In the genomic region with DNA sequence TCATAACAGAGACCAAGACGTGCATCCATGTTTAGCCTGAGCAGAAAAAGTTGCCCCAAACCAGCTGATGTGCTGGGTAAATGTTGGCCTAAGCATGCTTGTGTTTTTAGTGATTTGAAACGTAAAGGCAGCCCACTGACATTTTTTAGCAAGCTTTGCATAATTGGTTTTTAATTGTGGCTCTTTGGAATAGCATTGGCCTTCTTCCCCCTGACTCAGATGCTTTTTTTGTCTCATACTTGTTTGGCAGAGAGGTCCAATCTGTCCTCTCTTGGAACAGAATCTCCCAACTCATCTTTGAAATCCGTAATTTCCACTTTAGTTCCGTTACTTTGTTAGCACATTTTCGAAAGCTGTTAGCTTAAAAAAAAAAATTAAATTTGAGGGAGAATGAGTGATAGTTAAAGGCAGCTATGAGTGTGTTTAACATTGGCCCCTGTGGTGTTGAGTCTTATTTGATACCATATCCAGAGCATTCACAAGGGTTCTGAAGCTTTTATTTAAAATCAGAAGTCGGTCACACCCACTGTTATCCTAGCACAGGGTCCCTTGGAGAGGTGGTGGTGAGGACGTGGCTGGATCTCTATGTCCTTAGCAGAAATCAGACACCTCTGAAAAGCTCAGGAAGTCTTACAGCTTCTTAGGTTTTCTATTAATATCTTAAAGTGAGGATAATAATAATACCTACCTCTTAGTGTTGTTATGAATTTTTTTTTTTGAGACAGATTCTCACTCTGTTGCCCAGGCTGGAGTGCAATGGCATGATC, we compare ENCODE assay signal across 20 cellular contexts. TPM values are rescaled to one million over a fixed set of nuclear protein-coding genes. Genes with fewer than 3 reads are reported as not detected.
DNase-seq lines count a peak whose midpoint lies in the region; ATAC-seq and TF ChIP-seq lines count a peak whose summit lies in the region.
"Had no signal": no experiment of that assay in that cellular context is flagged by ENCODE, and none has a peak within 500 bp of the region (broad histone marks: within the 10 kb centered on the region; RNA-seq: fewer than 3 reads in every experiment).

No MANE protein-coding gene starts in this region.

- no peak overlapping the region for H3K4me3 ChIP-seq in GM23338
- H3K4me3 ChIP-seq in left lung = no peak overlapping the region
- H3K4me3 ChIP-seq in spleen = no peak overlapping the region
- H3K4me3 ChIP-seq: coronary artery, pancreas had no signal

- H3K36me3 Mint-ChIP-seq in GM23338 (ENCODE audit: low read depth) (peaks cover 59% of the 10 kb centered on the region), chondrocyte (ENCODE audit: low read depth) (peaks cover 37% of the 10 kb centered on the region)
- no peaks in the 10 kb centered on the region for H3K36me3 Mint-ChIP-seq in activated CD4-positive, alpha-beta memory T cell treated with anti-CD3 and anti-CD28 coated beads, Interleukin-2, amount 10 ng/mL, durations not matched to agents 7 days and 5 days (ENCODE audit: low read depth)

- H3K27me3 Mint-ChIP-seq in GM23338 (ENCODE audit: insufficient read depth, low read depth, poor library complexity) (peaks cover 7% of the 10 kb centered on the region), chondrocyte (ENCODE audit: low read depth) (no peaks in the 10 kb centered on the region)
- no peaks in the 10 kb centered on the region for H3K27me3 Mint-ChIP-seq in activated CD4-positive, alpha-beta memory T cell treated with anti-CD3 and anti-CD28 coated beads, Interleukin-2, amount 10 ng/mL, durations not matched to agents 7 days and 5 days
- H3K27me3 Mint-ChIP-seq: stimulated activated naive CD8-positive, alpha-beta T cell treated with anti-CD3 and anti-CD28 coated beads, Interleukin-15, Interleukin-2, amounts not matched to agents 100 ng/mL and 50 ng/mL, for 24 hours had no signal

- CTCF ChIA-PET in activated CD4-positive, alpha-beta memory T cell treated with anti-CD3 and anti-CD28 coated beads, Interleukin-2, amount 10 ng/mL, durations not matched to agents 7 days and 5 days (lab: Charles Lee) = interaction anchor here (1.9 kb wide), 1 partner anchor 10 kb away, joined by 5 read pairs; no protein-coding TSS in a partner anchor

- peaks cover 12% of the 10 kb centered on the region for H4K20me1 ChIP-seq in GM23338 (replicated peaks; ENCODE audit: insufficient read depth)

- peaks cover 39% of the 10 kb centered on the region for H3K79me2 ChIP-seq in GM23338 (replicated peaks; ENCODE audit: insufficient read depth)

- TF ChIP-seq CTCF in GM23338 (conservative IDR thresholded peaks at IDR 0.05; ENCODE audit: low read depth in 2 of 2) (no peak), chondrocyte (IDR thresholded peaks at IDR 0.05) (no peak), left lung (IDR thresholded peaks at IDR 0.05) (no peak), spleen (IDR thresholded peaks at IDR 0.05 in 8 of 11, conservative IDR thresholded peaks at IDR 0.05 in 3 of 11) (no peak)

- H3K9me3 Mint-ChIP-seq in GM23338 = no peaks in the 10 kb centered on the region
- no peaks in the 10 kb centered on the region for H3K9me3 Mint-ChIP-seq in chondrocyte (ENCODE audit: low read depth)
- H3K9me3 Mint-ChIP-seq in activated CD4-positive, alpha-beta memory T cell treated with anti-CD3 and anti-CD28 coated beads, Interleukin-2, amount 10 ng/mL, durations not matched to agents 7 days and 5 days = no peaks in the 10 kb centered on the region
- H3K9me3 Mint-ChIP-seq: stimulated activated naive CD8-positive, alpha-beta T cell treated with anti-CD3 and anti-CD28 coated beads, Interleukin-15, Interleukin-2, amounts not matched to agents 100 ng/mL and 50 ng/mL, for 24 hours; T-helper 2 cell treated with Interferon-gamma antibody and Interleukin-4, amounts not matched to agents 5 μg/mL and 100 μg/mL, for 36 hours had no signal

- no peak overlapping the region for H2AFZ ChIP-seq in GM23338

- H3K36me3 ChIP-seq in GM23338 (ENCODE audit: insufficient read depth) (no peaks in the 10 kb centered on the region; the same call in none of the 2 replicates), left lung (peaks cover 0 to 70% of the 10 kb centered on the region in 2 donors), spleen (peaks cover 0 to 99% (median 20%) of the 10 kb centered on the region in 6 donors)
- H3K36me3 ChIP-seq: pancreas had no signal

- intact Hi-C loops in left lung (cut with DNase I) (no loop called here), spleen (cut with DNase I; ENCODE audit: low total_unique reads) (no loop called here)

- no peaks in the 10 kb centered on the region for H3F3A ChIP-seq in GM23338 (replicated peaks; ENCODE audit: low read depth)

- no peak overlapping the region for H3K4me3 Mint-ChIP-seq in GM23338
- H3K4me3 Mint-ChIP-seq in chondrocyte (ENCODE audit: unreplicated experiment) = no peak overlapping the region
- no peak overlapping the region for H3K4me3 Mint-ChIP-seq in activated CD4-positive, alpha-beta memory T cell treated with anti-CD3 and anti-CD28 coated beads, Interleukin-2, amount 10 ng/mL, durations not matched to agents 7 days and 5 days
- H3K4me3 Mint-ChIP-seq: stimulated activated naive CD8-positive, alpha-beta T cell treated with anti-CD3 and anti-CD28 coated beads, Interleukin-15, Interleukin-2, amounts not matched to agents 100 ng/mL and 50 ng/mL, for 24 hours; T-helper 2 cell treated with Interferon-gamma antibody and Interleukin-4, amounts not matched to agents 5 μg/mL and 100 μg/mL, for 36 hours had no signal

- ATAC-seq in GM23338 (no peak), left lung (no peak), GM21717 (IDR thresholded peaks at IDR 0.05; ENCODE audit: unreplicated experiment) (no peak)
- ATAC-seq: activated CD4-positive, CD25-positive, alpha-beta regulatory T cell treated with anti-CD3 and anti-CD28 coated beads, Interleukin-2, amount 50 U/mL, for 24 hours; pancreas had no signal

- H3K4me1 Mint-ChIP-seq in GM23338 (peaks cover 38% of the 10 kb centered on the region), chondrocyte (ENCODE audit: low read depth) (peaks cover 50% of the 10 kb centered on the region)
- peaks cover 4% of the 10 kb centered on the region for H3K4me1 Mint-ChIP-seq in activated CD4-positive, alpha-beta memory T cell treated with anti-CD3 and anti-CD28 coated beads, Interleukin-2, amount 10 ng/mL, durations not matched to agents 7 days and 5 days

- H3K27ac Mint-ChIP-seq in GM23338 (peak overlapping the region; percentile 69), chondrocyte (ENCODE audit: unreplicated experiment) (peak overlapping the region; percentile 33)
- no peak overlapping the region for H3K27ac Mint-ChIP-seq in activated CD4-positive, alpha-beta memory T cell treated with anti-CD3 and anti-CD28 coated beads, Interleukin-2, amount 10 ng/mL, durations not matched to agents 7 days and 5 days
- H3K27ac Mint-ChIP-seq: stimulated activated naive CD8-positive, alpha-beta T cell treated with anti-CD3 and anti-CD28 coated beads, Interleukin-15, Interleukin-2, amounts not matched to agents 100 ng/mL and 50 ng/mL, for 24 hours; T-helper 2 cell treated with Interferon-gamma antibody and Interleukin-4, amounts not matched to agents 5 μg/mL and 100 μg/mL, for 36 hours had no signal

- POLR2A ChIA-PET in activated CD4-positive, alpha-beta memory T cell treated with anti-CD3 and anti-CD28 coated beads, Interleukin-2, amount 10 ng/mL, durations not matched to agents 7 days and 5 days (lab: Charles Lee) = no interaction called here

- H3K27me3 ChIP-seq in GM23338 (ENCODE audit: insufficient read depth) (no peaks in the 10 kb centered on the region), left lung (no peaks in the 10 kb centered on the region), spleen (replicated peaks in 1 of 7) (no peaks in the 10 kb centered on the region)
- H3K27me3 ChIP-seq: pancreas had no signal

- no peak overlapping the region for H3K4me2 ChIP-seq in GM23338

- H3K9me2 ChIP-seq in GM23338 (ENCODE audit: insufficient read depth) = no peaks in the 10 kb centered on the region

- DNase-seq in GM23338 (ENCODE audit: low spot score) (no peak), chondrocyte (ENCODE audit: low spot score) (no peak), left lung (no peak), spleen (no peak), cerebellar cortex (ENCODE audit: low spot score) (no peak)
- no peak for DNase-seq in activated CD4-positive, alpha-beta T cell treated with anti-CD3 and anti-CD28 coated beads, Interleukin-2, amount 50 U/mL, for 4 hours
- no peak for DNase-seq in activated CD4-positive, alpha-beta memory T cell treated with anti-CD3 and anti-CD28 coated beads, Interleukin-2, amount 10 ng/mL, durations not matched to agents 7 days and 5 days
- DNase-seq: aorta, COR-L47, HCEC 1CT, kidney, MV-4-11, NCI-H2081 treated with DMSO at 0.1 percent for 48 hours, NCI-H510A treated with DMSO at 0.1 percent for 48 hours, pancreas had no signal

- TF ChIP-seq POLR2A in spleen (IDR thresholded peaks at IDR 0.05) = no peak

- WGBS in spleen, 5 donors = 70 to 86% (median 81%) methylated on average over 7 of the region's 7 CpGs

- H3K4me1 ChIP-seq in GM23338 (ENCODE audit: insufficient read depth) (peaks cover 13% of the 10 kb centered on the region; the same call in 1 of the 2 replicates), left lung (peaks cover 13 to 73% of the 10 kb centered on the region in 2 donors), spleen (peaks cover 7 to 98% (median 59%) of the 10 kb centered on the region in 6 donors)

- H3K9me3 ChIP-seq in left lung (no peaks in the 10 kb centered on the region), spleen (no peaks in the 10 kb centered on the region)
- H3K9me3 ChIP-seq: pancreas had no signal

- H3K27ac ChIP-seq in GM23338 (ENCODE audit: low read depth) = no peak overlapping the region; the same call in 1 of the 2 replicates
- H3K27ac ChIP-seq in left lung = peak overlapping the region; percentile 37 to 69
- peak overlapping the region in 6 of 8 donors; percentile 16 to 81 (median 58) for H3K27ac ChIP-seq in spleen
- H3K27ac ChIP-seq: pancreas had no signal

TF ChIP-seq in GM23338, 12 proteins besides CTCF, POLR2A, EP300 and RAD21:
- TF ChIP-seq, protein P1, sequence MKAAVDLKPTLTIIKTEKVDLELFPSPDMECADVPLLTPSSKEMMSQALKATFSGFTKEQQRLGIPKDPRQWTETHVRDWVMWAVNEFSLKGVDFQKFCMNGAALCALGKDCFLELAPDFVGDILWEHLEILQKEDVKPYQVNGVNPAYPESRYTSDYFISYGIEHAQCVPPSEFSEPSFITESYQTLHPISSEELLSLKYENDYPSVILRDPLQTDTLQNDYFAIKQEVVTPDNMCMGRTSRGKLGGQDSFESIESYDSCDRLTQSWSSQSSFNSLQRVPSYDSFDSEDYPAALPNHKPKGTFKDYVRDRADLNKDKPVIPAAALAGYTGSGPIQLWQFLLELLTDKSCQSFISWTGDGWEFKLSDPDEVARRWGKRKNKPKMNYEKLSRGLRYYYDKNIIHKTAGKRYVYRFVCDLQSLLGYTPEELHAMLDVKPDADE (IDR thresholded peaks at IDR 0.05) = no peak
- TF ChIP-seq CREB1 (CRISPR knock-in tag; IDR thresholded peaks at IDR 0.05; ENCODE audit: low read depth) = no peak

RNA-seq across cellular contexts. Expression of a gene that starts 15.6 kb away (rescaled TPM):
- total RNA-seq in GM23338 (2014; rRNA removed; shearing (Covaris generic)) = 38.9 and 46.4 TPM in 2 replicates
- polyA plus RNA-seq in GM23338 (2016; fragmentation: Nextera tagmentation; extraction: Ambion mirVana) (12.5 and 13.3 TPM in 2 replicates), spleen (10 to 100 TPM; 18.2 to 89.1 (median 32.2) TPM)
- total RNA-seq in chondrocyte (25.9 to 78.0 TPM (median 72.2 TPM) in 3 replicates), left lung (10 to 100 TPM; 56.8 to 57.6 TPM), spleen (100 to 1,000 TPM in 4 of 7 donors, 10 to 100 TPM in 3; 52.6 to 144 (median 123) TPM)
- 1 to 10 TPM; 2.6 to 2.9 TPM for total RNA-seq in activated CD4-positive, alpha-beta memory T cell treated with anti-CD3 and anti-CD28 coated beads, Interleukin-2, amount 10 ng/mL, durations not matched to agents 7 days and 5 days
